In genomic region chr1:85581138-85581801, GRCh38 we compare ENCODE assay signal across 1 cellular context.
TF ChIP-seq lines count a peak whose summit lies in the region.

No MANE protein-coding gene starts in this region.

TF ChIP-seq in HepG2, 621 proteins besides CTCF, POLR2A, EP300 and RAD21 (continued from another document):
- TF ChIP-seq CSRNP2 (CRISPR knock-in tag; conservative IDR thresholded peaks at IDR 0.05; ENCODE audit: low read depth) (no peak), ZNF281 (CRISPR knock-in tag; IDR thresholded peaks at IDR 0.05; ENCODE audit: borderline replicate concordance) (0 out of 2 replicates have a peak, but pooled peaks have one; percentile 6), ZNF556 (CRISPR knock-in tag; IDR thresholded peaks at IDR 0.05; ENCODE audit: borderline replicate concordance) (no peak), ZBTB7B (CRISPR knock-in tag; IDR thresholded peaks at IDR 0.05) (0 out of 2 replicates have a peak, but pooled peaks have one; percentile 52), ZNF891 (CRISPR knock-in tag; IDR thresholded peaks at IDR 0.05) (no peak; the same call in 1 of the 2 replicates), LBX2 (CRISPR knock-in tag; IDR thresholded peaks at IDR 0.05; ENCODE audit: borderline replicate concordance) (no peak), ZZZ3 (CRISPR knock-in tag; IDR thresholded peaks at IDR 0.05; ENCODE audit: borderline replicate concordance) (no peak), STAG1 (CRISPR knock-in tag; IDR thresholded peaks at IDR 0.05) (peak; percentile 69), ZNF180 (CRISPR knock-in tag; IDR thresholded peaks at IDR 0.05; ENCODE audit: borderline replicate concordance, low read depth) (no peak), ZNF589 (CRISPR knock-in tag; conservative IDR thresholded peaks at IDR 0.05) (0 out of 2 replicates have a peak, but pooled peaks have one; percentile 4), SSRP1 (CRISPR knock-in tag; IDR thresholded peaks at IDR 0.05) (no peak)
- TF ChIP-seq, protein P1, sequence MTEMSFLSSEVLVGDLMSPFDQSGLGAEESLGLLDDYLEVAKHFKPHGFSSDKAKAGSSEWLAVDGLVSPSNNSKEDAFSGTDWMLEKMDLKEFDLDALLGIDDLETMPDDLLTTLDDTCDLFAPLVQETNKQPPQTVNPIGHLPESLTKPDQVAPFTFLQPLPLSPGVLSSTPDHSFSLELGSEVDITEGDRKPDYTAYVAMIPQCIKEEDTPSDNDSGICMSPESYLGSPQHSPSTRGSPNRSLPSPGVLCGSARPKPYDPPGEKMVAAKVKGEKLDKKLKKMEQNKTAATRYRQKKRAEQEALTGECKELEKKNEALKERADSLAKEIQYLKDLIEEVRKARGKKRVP (CRISPR knock-in tag; IDR thresholded peaks at IDR 0.05) = no peak
